1 cellular context compared by ENCODE assay signal in genomic region chr4:4659871-4660651, GRCh38.
TF ChIP-seq lines count a peak whose summit lies in the region.

No MANE protein-coding gene starts in this region.

TF ChIP-seq in K562, 482 proteins besides CTCF, POLR2A, EP300 and RAD21 (continued from another document and continues in another):
- TF ChIP-seq MEF2A (IDR thresholded peaks at IDR 0.05; ENCODE audit: control insufficient read depth, low read depth, low read length) (no peak), ZBTB40 (IDR thresholded peaks at IDR 0.05) (no peak), ZBTB40 (CRISPR knock-in tag; IDR thresholded peaks at IDR 0.05) (no peak), ZNF77 (CRISPR knock-in tag; IDR thresholded peaks at IDR 0.05) (no peak), GABPA (tag; conservative IDR thresholded peaks at IDR 0.05; ENCODE audit: low read depth) (no peak), MXD1 (CRISPR knock-in tag; IDR thresholded peaks at IDR 0.05; ENCODE audit: borderline replicate concordance, poor library complexity, severe bottlenecking) (no peak), TCF15 (CRISPR knock-in tag; IDR thresholded peaks at IDR 0.05) (no peak), BCL6 (CRISPR knock-in tag; IDR thresholded peaks at IDR 0.05) (no peak), MAFK (IDR thresholded peaks at IDR 0.05; ENCODE audit: low read length) (peak; percentile 45; the same call in 1 of the 2 replicates), GTF3C2 (IDR thresholded peaks at IDR 0.05; ENCODE audit: borderline replicate concordance, extremely low read depth, insufficient read length) (no peak), ETV1 (tag; conservative IDR thresholded peaks at IDR 0.05; ENCODE audit: low read depth) (peak; percentile 48), ZNF12 (CRISPR knock-in tag; IDR thresholded peaks at IDR 0.05) (no peak), ZNF224 (CRISPR knock-in tag; IDR thresholded peaks at IDR 0.05) (no peak), SMARCA4 (IDR thresholded peaks at IDR 0.05) (peak; percentile 70; the same call in 1 of the 2 replicates), NFATC3 (IDR thresholded peaks at IDR 0.05) (no peak), FOXA1 (IDR thresholded peaks at IDR 0.05; ENCODE audit: borderline replicate concordance) (no peak), NFYB (IDR thresholded peaks at IDR 0.05; ENCODE audit: extremely low read depth, insufficient read length) (no peak), PRDM10 (IDR thresholded peaks at IDR 0.05; ENCODE audit: partially characterized antibody) (no peak), ZBTB26 (CRISPR knock-in tag; IDR thresholded peaks at IDR 0.05) (no peak), STAT5B (CRISPR knock-in tag; IDR thresholded peaks at IDR 0.05) (no peak), TCF7L2 (IDR thresholded peaks at IDR 0.05; ENCODE audit: low read depth, low read length) (no peak), TRIM28 (IDR thresholded peaks at IDR 0.05) (no peak), ARNT (IDR thresholded peaks at IDR 0.05) (no peak), FOXP4 (CRISPR knock-in tag; IDR thresholded peaks at IDR 0.05; ENCODE audit: borderline replicate concordance) (no peak), RBM39 (optimal IDR thresholded peaks at IDR 0.05; ENCODE audit: low read depth, low read length) (no peak), SLC30A9 (CRISPR knock-in tag; IDR thresholded peaks at IDR 0.05) (no peak), ZNF76 (CRISPR knock-in tag; IDR thresholded peaks at IDR 0.05; ENCODE audit: borderline replicate concordance) (no peak), NUFIP1 (IDR thresholded peaks at IDR 0.05; ENCODE audit: partially characterized antibody) (no peak), RCOR1 (IDR thresholded peaks at IDR 0.05; ENCODE audit: borderline replicate concordance in 1 of 2, low read depth in 2 of 2, low read length in 2 of 2) (peak in 1 of 2 experiments; percentile 61; a peak in 1 of 4 replicates), HNRNPLL (IDR thresholded peaks at IDR 0.05; ENCODE audit: low read depth, low read length, poor library complexity, severe bottlenecking) (no peak), CHCHD3 (CRISPR knock-in tag; IDR thresholded peaks at IDR 0.05) (no peak), ZNF707 (CRISPR knock-in tag; conservative IDR thresholded peaks at IDR 0.05) (no peak), ZNF395 (CRISPR knock-in tag; IDR thresholded peaks at IDR 0.05) (peak; percentile 59; the same call in 1 of the 2 replicates), MNT (conservative IDR thresholded peaks at IDR 0.05) (no peak), CBFB (CRISPR knock-in tag; IDR thresholded peaks at IDR 0.05) (no peak)
